In the genomic region with DNA sequence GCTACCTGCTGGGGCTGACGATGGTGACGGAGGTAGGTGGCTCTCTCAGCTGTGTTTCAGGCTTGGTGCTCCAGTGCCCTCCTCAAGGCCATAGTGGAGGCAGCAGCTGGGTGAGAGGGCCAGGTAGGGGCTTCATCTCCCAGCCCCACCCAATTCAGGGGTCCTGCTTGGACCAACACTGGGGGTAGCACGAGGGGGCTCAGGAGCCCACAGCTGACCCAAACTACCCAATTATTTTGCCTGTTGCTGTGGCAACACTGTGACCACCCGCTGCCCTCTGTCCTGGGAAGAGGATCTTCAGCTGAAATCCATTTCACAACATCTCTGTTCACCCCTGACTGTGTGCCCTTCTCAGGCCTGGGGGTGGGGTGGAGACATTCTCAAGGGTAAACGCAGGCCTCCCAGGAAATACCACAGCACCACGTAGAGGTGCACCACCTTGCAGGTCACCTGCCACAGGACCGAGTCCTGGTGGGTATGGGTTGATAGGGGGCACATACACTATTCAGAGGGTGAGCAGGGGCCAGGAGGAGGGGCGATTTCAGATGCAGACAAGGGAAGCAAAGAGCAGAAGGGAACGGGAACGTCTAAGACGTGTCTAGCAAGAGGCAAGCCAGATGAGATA, we compare ENCODE assay signal across 29 cellular contexts.
"Had no signal": no experiment of that assay in that cellular context is flagged by ENCODE, and none has a peak within 500 bp of the region (broad histone marks: within the 10 kb centered on the region; RNA-seq: fewer than 3 reads in every experiment).

No MANE protein-coding gene starts in this region.

- DNase-seq: activated CD4-positive, alpha-beta memory T cell treated with anti-CD3 and anti-CD28 coated beads, Interleukin-2, amount 10 ng/mL, durations not matched to agents 7 days and 5 days; activated CD4-positive, alpha-beta T cell treated with anti-CD3 and anti-CD28 coated beads for 36 hours; activated CD4-positive, alpha-beta T cell treated with anti-CD3 and anti-CD28 coated beads, Interleukin-2, amount 50 U/mL, for 1 hour; activated CD4-positive, CD25-positive, alpha-beta regulatory T cell; activated gamma-delta T cell treated with Interleukin-2 at 50 U/mL for 16 hours; activated naive CD4-positive, alpha-beta T cell treated with anti-CD3 and anti-CD28 coated beads, Interleukin-2, amount 10 ng/mL, durations not matched to agents 7 days and 5 days; activated T-cell treated with anti-CD3 and anti-CD28 coated beads for 4 hours; activated T-cell treated with anti-CD3 and anti-CD28 coated beads, Interleukin-2, amount 50 U/mL, for 48 hours; amygdala; brain microvascular endothelial cell; NCI-H1092 treated with DMSO at 0.1 percent for 48 hours; NCI-H1436; NCI-H1694 treated with DMSO at 0.1 percent for 48 hours; NCI-H2029 treated with DMSO at 0.1 percent for 48 hours; NCI-H345; NCI-H510A; NCI-H526 treated with DMSO at 0.1 percent for 48 hours; NCI-H82; RPMI8226; SJCRH30; SK-N-SH; T-helper 1 cell had no signal

- H3K27me3 ChIP-seq: brain microvascular endothelial cell, cardiac muscle cell, SJCRH30 had no signal

- H3K27ac Mint-ChIP-seq: activated CD4-positive, alpha-beta memory T cell treated with anti-CD3 and anti-CD28 coated beads, Interleukin-2, amount 10 ng/mL, durations not matched to agents 7 days and 5 days; activated CD4-positive, alpha-beta T cell treated with anti-CD3 and anti-CD28 coated beads for 36 hours; activated naive CD4-positive, alpha-beta T cell treated with anti-CD3 and anti-CD28 coated beads, Interleukin-2, amount 10 ng/mL, durations not matched to agents 7 days and 5 days; activated T-helper 2 cell treated with anti-CD3 and anti-CD28 coated beads, Interferon-gamma antibody, Interleukin-2, Interleukin-4, amounts not matched to agents 10 μg/mL and 5 μg/mL and 100 μg/mL, durations not matched to agents 14 hours and 24 hours and 36 hours; IgD-negative memory B cell had no signal

- H3K4me3 ChIP-seq: cardiac muscle cell, SJCRH30 had no signal

- H3K9me3 ChIP-seq: SJCRH30, SK-N-SH had no signal

- H3K9me3 Mint-ChIP-seq: activated CD4-positive, alpha-beta memory T cell treated with anti-CD3 and anti-CD28 coated beads, Interleukin-2, amount 10 ng/mL, durations not matched to agents 7 days and 5 days; activated naive CD4-positive, alpha-beta T cell treated with anti-CD3 and anti-CD28 coated beads, Interleukin-2, amount 10 ng/mL, durations not matched to agents 7 days and 5 days; activated T-helper 2 cell treated with anti-CD3 and anti-CD28 coated beads, Interferon-gamma antibody, Interleukin-2, Interleukin-4, amounts not matched to agents 10 μg/mL and 5 μg/mL and 100 μg/mL, durations not matched to agents 14 hours and 24 hours and 36 hours had no signal

- H3K4me3 Mint-ChIP-seq: activated CD4-positive, alpha-beta memory T cell treated with anti-CD3 and anti-CD28 coated beads, Interleukin-2, amount 10 ng/mL, durations not matched to agents 7 days and 5 days; activated CD4-positive, alpha-beta T cell treated with anti-CD3 and anti-CD28 coated beads for 36 hours; activated naive CD4-positive, alpha-beta T cell treated with anti-CD3 and anti-CD28 coated beads, Interleukin-2, amount 10 ng/mL, durations not matched to agents 7 days and 5 days; IgD-negative memory B cell had no signal

- H3K27me3 Mint-ChIP-seq: activated CD4-positive, alpha-beta memory T cell treated with anti-CD3 and anti-CD28 coated beads, Interleukin-2, amount 10 ng/mL, durations not matched to agents 7 days and 5 days; activated CD4-positive, alpha-beta T cell treated with anti-CD3 and anti-CD28 coated beads for 36 hours; activated naive CD4-positive, alpha-beta T cell treated with anti-CD3 and anti-CD28 coated beads, Interleukin-2, amount 10 ng/mL, durations not matched to agents 7 days and 5 days; IgD-negative memory B cell had no signal

- ATAC-seq: activated CD4-positive, alpha-beta T cell treated with anti-CD3 and anti-CD28 coated beads for 36 hours; Panc1; Right ventricle myocardium inferior had no signal

- H3K9ac ChIP-seq: KMS-11, SK-N-SH had no signal

- H3K9me2 ChIP-seq: SK-N-SH had no signal

- H3K36me3 ChIP-seq: cardiac muscle cell, SJCRH30 had no signal

- H3K4me2 ChIP-seq: KMS-11, SK-N-SH had no signal

- H3K27ac ChIP-seq: brain microvascular endothelial cell, cardiac muscle cell, KMS-11, SJCRH30, VCaP had no signal
